8 cellular contexts compared by ENCODE assay signal in the genomic region with DNA sequence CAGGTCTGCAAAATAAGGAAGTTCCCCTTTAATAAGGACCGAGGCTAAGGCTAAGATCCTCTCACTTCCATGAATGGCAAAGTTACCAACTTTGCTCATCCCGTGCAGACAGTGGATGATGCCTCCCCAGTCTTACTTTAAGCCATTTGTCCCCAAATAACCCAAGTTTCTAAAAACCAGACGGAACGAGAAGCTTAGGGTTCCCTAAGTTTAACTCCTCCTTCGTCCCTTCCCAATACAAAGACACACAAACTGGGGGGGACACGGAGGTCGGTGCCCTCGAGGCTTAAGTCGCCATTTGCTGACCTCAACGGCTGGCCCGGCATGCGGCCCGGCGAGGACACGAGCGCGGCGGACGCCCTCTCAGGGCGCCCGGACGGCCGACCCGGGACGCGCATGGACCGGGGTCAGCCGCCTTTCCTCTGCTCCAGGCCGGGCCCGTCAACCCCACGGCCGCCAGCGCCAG. TPM values are rescaled to one million over a fixed set of nuclear protein-coding genes. Genes with fewer than 3 reads are reported as not detected.
DNase-seq lines count a peak whose midpoint lies in the region; ATAC-seq, FAIRE-seq and TF ChIP-seq lines count a peak whose summit lies in the region.

No MANE protein-coding gene starts in this region.

- H3K4me1 ChIP-seq in BE2C = no peaks in the 10 kb centered on the region; the same call in 1 of the 2 replicates
- peaks cover 29% of the 10 kb centered on the region for H3K4me1 ChIP-seq in cardiac muscle cell (ENCODE audit: low read depth)
- peaks cover 19 to 45% (median 38%) of the 10 kb centered on the region in 3 donors for H3K4me1 ChIP-seq in pancreas

- TF ChIP-seq CTCF in BE2C (IDR thresholded peaks at IDR 0.05; ENCODE audit: low read depth, low read length) (no peak), cardiac muscle cell (IDR thresholded peaks at IDR 0.05; ENCODE audit: low read depth, low read length) (no peak), pancreas (IDR thresholded peaks at IDR 0.05) (no peak)

- peak; percentile 36 for DNase-seq in BE2C
- DNase-seq in NCI-H82 (lab: John Stamatoyannopoulos, UW) = peak; percentile 68
- no peak for DNase-seq in activated naive CD4-positive, alpha-beta T cell treated with anti-CD3 and anti-CD28 coated beads, Interleukin-2, amount 10 ng/mL, durations not matched to agents 7 days and 5 days
- peak in 1 of 2 donors; percentile 60 for DNase-seq in cardiac muscle cell (ENCODE audit: low read depth in 1 of 2, low spot score in 1 of 2)
- peak in 4 of 6 donors; percentile 17 to 74 (median 30) for DNase-seq in pancreas
- DNase-seq in HPDE6-E6E7 (ENCODE audit: extremely low spot score) = no peak

- H3K27me3 Mint-ChIP-seq in activated naive CD4-positive, alpha-beta T cell treated with anti-CD3 and anti-CD28 coated beads, Interleukin-2, amount 10 ng/mL, durations not matched to agents 7 days and 5 days = no peaks in the 10 kb centered on the region

- WGBS in pancreas, 2 donors = 0% methylated on average over 33 of the region's 33 CpGs

- peak overlapping the region; percentile 96 for H3K27ac ChIP-seq in cardiac muscle cell
- peak overlapping the region; percentile 81 to 90 (median 88) for H3K27ac ChIP-seq in pancreas

- H3K27ac Mint-ChIP-seq in activated naive CD4-positive, alpha-beta T cell treated with anti-CD3 and anti-CD28 coated beads, Interleukin-2, amount 10 ng/mL, durations not matched to agents 7 days and 5 days = peak overlapping the region; percentile 70

- H3K9me3 ChIP-seq in BE2C (no peaks in the 10 kb centered on the region), cardiac muscle cell (ENCODE audit: low read depth) (no peaks in the 10 kb centered on the region), pancreas (no peaks in the 10 kb centered on the region)

- no peak for FAIRE-seq in pancreas (lab: Jason Lieb, UNC)

- peaks cover 10% of the 10 kb centered on the region for H3K36me3 Mint-ChIP-seq in activated naive CD4-positive, alpha-beta T cell treated with anti-CD3 and anti-CD28 coated beads, Interleukin-2, amount 10 ng/mL, durations not matched to agents 7 days and 5 days

- CTCF ChIA-PET in activated naive CD4-positive, alpha-beta T cell treated with anti-CD3 and anti-CD28 coated beads, Interleukin-2, amount 10 ng/mL, durations not matched to agents 7 days and 5 days (lab: Charles Lee) = interaction anchor here (1.6 to 2.2 kb wide), 2 partner anchors 75 to 78 kb away, joined by 6 to 13 read pairs; partner anchors contain the start of gene EPM2A

- intact Hi-C loops in pancreas (cut with DNase I) = no loop called here

- peak overlapping the region; percentile 93 for H3K4me3 ChIP-seq in BE2C (ENCODE audit: low read depth, low read length)
- H3K4me3 ChIP-seq in cardiac muscle cell = peak overlapping the region; percentile 67
- H3K4me3 ChIP-seq in pancreas = peak overlapping the region; percentile 42 to 86 (median 64)

- H3K9me3 Mint-ChIP-seq in activated naive CD4-positive, alpha-beta T cell treated with anti-CD3 and anti-CD28 coated beads, Interleukin-2, amount 10 ng/mL, durations not matched to agents 7 days and 5 days = no peaks in the 10 kb centered on the region

- H3K27me3 ChIP-seq in BE2C (no peaks in the 10 kb centered on the region), cardiac muscle cell (no peaks in the 10 kb centered on the region), pancreas (no peaks in the 10 kb centered on the region)

- H3K4me3 Mint-ChIP-seq in activated naive CD4-positive, alpha-beta T cell treated with anti-CD3 and anti-CD28 coated beads, Interleukin-2, amount 10 ng/mL, durations not matched to agents 7 days and 5 days = peak overlapping the region; percentile 71

- H3K4me1 Mint-ChIP-seq in activated naive CD4-positive, alpha-beta T cell treated with anti-CD3 and anti-CD28 coated beads, Interleukin-2, amount 10 ng/mL, durations not matched to agents 7 days and 5 days = peaks cover 31% of the 10 kb centered on the region

- peak; percentile 14 for ATAC-seq in GM18861 (IDR thresholded peaks at IDR 0.05; ENCODE audit: unreplicated experiment)
- ATAC-seq in HG03060 (IDR thresholded peaks at IDR 0.05; ENCODE audit: low read depth, unreplicated experiment) = peak; percentile 15
- ATAC-seq in pancreas = peak in 2 of 4 donors; percentile 1 to 4

- no peaks in the 10 kb centered on the region for H3K36me3 ChIP-seq in BE2C
- H3K36me3 ChIP-seq in cardiac muscle cell = no peaks in the 10 kb centered on the region
- H3K36me3 ChIP-seq in pancreas = no peaks in the 10 kb centered on the region

RNA-seq across cellular contexts. Expression of gene FBXO30, which starts 0.5 kb away (rescaled TPM):
- polyA plus RNA-seq in BE2C (2012; ENCODE audit: insufficient read depth, insufficient read length, low read depth) = 5.3 TPM
- 5.9 and 9.0 TPM in 2 replicates for total RNA-seq in cardiac muscle cell
- polyA plus RNA-seq in cardiac muscle cell = 6.1 and 12.3 TPM in 2 replicates
- 1 to 10 TPM; 2.2 to 5.6 (median 2.7) TPM for total RNA-seq in pancreas
- polyA plus RNA-seq in pancreas = 1 to 10 TPM; 1.5 to 2.6 TPM

Comparison
In these comparisons a context has a peak if more than half of its experiments do, and no peak if none do; other contexts are left out.
1. DNase-seq: peak in BE2C (single experiment), NCI-H82 (single experiment) and pancreas (4 of 6); none in activated naive CD4-positive, alpha-beta T cell treated with anti-CD3 and anti-CD28 coated beads, Interleukin-2, amount 10 ng/mL, durations not matched to agents 7 days and 5 days (single experiment) and HPDE6-E6E7 (single experiment).
2. Peak in every context shown above with its lines, with median percentiles within 50 percentile points of each other: H3K4me3 ChIP-seq.